In the genomic region with DNA sequence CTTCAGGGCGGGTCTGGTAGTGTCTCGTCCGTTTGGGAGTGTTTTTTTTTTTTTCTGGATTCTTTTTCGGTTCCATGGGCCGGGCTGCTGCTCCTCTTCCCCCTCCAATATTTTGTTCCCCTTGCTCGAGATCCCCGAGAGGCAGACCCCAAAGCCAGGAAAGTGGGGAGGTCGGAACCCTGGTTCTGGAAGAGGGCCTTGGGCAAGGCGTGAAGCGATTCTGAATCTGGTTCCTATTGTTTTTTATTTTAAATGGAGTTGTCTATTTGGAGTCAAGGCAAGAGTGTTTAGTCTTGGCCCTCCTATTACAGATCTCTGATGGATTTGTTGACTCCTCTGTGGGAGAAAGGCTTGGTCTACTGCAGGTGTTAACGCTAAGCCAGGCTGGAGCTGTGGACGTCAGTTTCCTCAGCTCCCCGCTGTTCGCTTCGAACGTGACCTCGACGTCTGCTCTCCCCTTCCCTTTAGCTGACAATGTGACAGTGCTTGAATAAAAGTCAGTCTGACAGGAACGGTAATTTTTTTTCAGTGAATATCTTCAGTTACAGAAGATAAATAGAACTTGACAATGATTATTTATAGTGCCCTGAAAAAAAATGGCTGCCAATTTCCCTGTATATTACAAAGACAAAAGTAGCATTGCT, we compare ENCODE assay signal across 1 cellular context.
A peak's percentile ranks its signal among the peaks of the same experiment; 100 is the strongest.
TF ChIP-seq lines count a peak whose summit lies in the region.

No MANE protein-coding gene starts in this region.

TF ChIP-seq in HepG2, 621 proteins besides CTCF, POLR2A, EP300 and RAD21 (continued from another document and continues in another):
- TF ChIP-seq, protein P1, sequence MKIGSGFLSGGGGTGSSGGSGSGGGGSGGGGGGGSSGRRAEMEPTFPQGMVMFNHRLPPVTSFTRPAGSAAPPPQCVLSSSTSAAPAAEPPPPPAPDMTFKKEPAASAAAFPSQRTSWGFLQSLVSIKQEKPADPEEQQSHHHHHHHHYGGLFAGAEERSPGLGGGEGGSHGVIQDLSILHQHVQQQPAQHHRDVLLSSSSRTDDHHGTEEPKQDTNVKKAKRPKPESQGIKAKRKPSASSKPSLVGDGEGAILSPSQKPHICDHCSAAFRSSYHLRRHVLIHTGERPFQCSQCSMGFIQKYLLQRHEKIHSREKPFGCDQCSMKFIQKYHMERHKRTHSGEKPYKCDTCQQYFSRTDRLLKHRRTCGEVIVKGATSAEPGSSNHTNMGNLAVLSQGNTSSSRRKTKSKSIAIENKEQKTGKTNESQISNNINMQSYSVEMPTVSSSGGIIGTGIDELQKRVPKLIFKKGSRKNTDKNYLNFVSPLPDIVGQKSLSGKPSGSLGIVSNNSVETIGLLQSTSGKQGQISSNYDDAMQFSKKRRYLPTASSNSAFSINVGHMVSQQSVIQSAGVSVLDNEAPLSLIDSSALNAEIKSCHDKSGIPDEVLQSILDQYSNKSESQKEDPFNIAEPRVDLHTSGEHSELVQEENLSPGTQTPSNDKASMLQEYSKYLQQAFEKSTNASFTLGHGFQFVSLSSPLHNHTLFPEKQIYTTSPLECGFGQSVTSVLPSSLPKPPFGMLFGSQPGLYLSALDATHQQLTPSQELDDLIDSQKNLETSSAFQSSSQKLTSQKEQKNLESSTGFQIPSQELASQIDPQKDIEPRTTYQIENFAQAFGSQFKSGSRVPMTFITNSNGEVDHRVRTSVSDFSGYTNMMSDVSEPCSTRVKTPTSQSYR (CRISPR knock-in tag; IDR thresholded peaks at IDR 0.05; ENCODE audit: borderline replicate concordance): no peak
- TF ChIP-seq ZNF510 (CRISPR knock-in tag; IDR thresholded peaks at IDR 0.05; ENCODE audit: low read depth) (peak; percentile 19; the same call in 1 of the 2 replicates), HOXA9 (CRISPR knock-in tag; IDR thresholded peaks at IDR 0.05; ENCODE audit: borderline replicate concordance) (0 out of 2 replicates have a peak, but pooled peaks have one; percentile 71), SOX13 (IDR thresholded peaks at IDR 0.05) (no peak), SOX13 (CRISPR knock-in tag; conservative IDR thresholded peaks at IDR 0.05 in 1 of 2, IDR thresholded peaks at IDR 0.05 in 1 of 2) (0 out of 4 replicates have a peak, but pooled peaks of 1 of the 2 experiments have one; percentile 2), NFYB (CRISPR knock-in tag; IDR thresholded peaks at IDR 0.05) (no peak), WIZ (CRISPR knock-in tag; IDR thresholded peaks at IDR 0.05) (no peak), NFATC3 (CRISPR knock-in tag; IDR thresholded peaks at IDR 0.05) (peak; percentile 10; the same call in 1 of the 2 replicates), KLF16 (CRISPR knock-in tag; IDR thresholded peaks at IDR 0.05) (0 out of 4 replicates have a peak, but pooled peaks of 1 of the 2 experiments have one; percentile 1), PRPF4 (IDR thresholded peaks at IDR 0.05; ENCODE audit: low read depth, low read length, poor library complexity, severe bottlenecking) (no peak), STAT5B (CRISPR knock-in tag; IDR thresholded peaks at IDR 0.05) (0 out of 2 replicates have a peak, but pooled peaks have one; percentile 36), DPF2 (CRISPR knock-in tag; IDR thresholded peaks at IDR 0.05; ENCODE audit: borderline replicate concordance, low read depth) (0 out of 2 replicates have a peak, but pooled peaks have one; percentile 31), THAP11 (CRISPR knock-in tag; IDR thresholded peaks at IDR 0.05) (0 out of 2 replicates have a peak, but pooled peaks have one; percentile 16), ZNF766 (CRISPR knock-in tag; IDR thresholded peaks at IDR 0.05; ENCODE audit: borderline replicate concordance) (peak; percentile 6; the same call in 1 of the 2 replicates), ZNF224 (CRISPR knock-in tag; IDR thresholded peaks at IDR 0.05) (0 out of 2 replicates have a peak, but pooled peaks have one; percentile 57), ZNF441 (CRISPR knock-in tag; IDR thresholded peaks at IDR 0.05; ENCODE audit: borderline replicate concordance) (no peak), ZNF33A (CRISPR knock-in tag; IDR thresholded peaks at IDR 0.05; ENCODE audit: borderline replicate concordance) (no peak), ZNF230 (CRISPR knock-in tag; IDR thresholded peaks at IDR 0.05) (peak; percentile 25), ZNF501 (CRISPR knock-in tag; IDR thresholded peaks at IDR 0.05) (peak; percentile 1; the same call in 1 of the 2 replicates), ZNF101 (CRISPR knock-in tag; IDR thresholded peaks at IDR 0.05; ENCODE audit: borderline replicate concordance, low read depth) (0 out of 2 replicates have a peak, but pooled peaks have one; percentile 69), MED13 (CRISPR knock-in tag; IDR thresholded peaks at IDR 0.05) (no peak; the same call in 1 of the 2 replicates), MZF1 (CRISPR knock-in tag; IDR thresholded peaks at IDR 0.05; ENCODE audit: borderline replicate concordance) (no peak), RFX1 (IDR thresholded peaks at IDR 0.05) (no peak), ATF7 (IDR thresholded peaks at IDR 0.05) (no peak), ATF7 (CRISPR knock-in tag; IDR thresholded peaks at IDR 0.05) (peak; percentile 56; the same call in 1 of the 2 replicates), MEF2D (CRISPR knock-in tag; IDR thresholded peaks at IDR 0.05) (0 out of 2 replicates have a peak, but pooled peaks have one; percentile 68), REL (CRISPR knock-in tag; conservative IDR thresholded peaks at IDR 0.05) (no peak), ZNF619 (CRISPR knock-in tag; IDR thresholded peaks at IDR 0.05) (no peak), ZNF670 (CRISPR knock-in tag; IDR thresholded peaks at IDR 0.05; ENCODE audit: borderline replicate concordance) (peak; percentile 76), HOXD1 (CRISPR knock-in tag; IDR thresholded peaks at IDR 0.05) (no peak), BHLHE40 (IDR thresholded peaks at IDR 0.05; ENCODE audit: low read length) (peak; percentile 57; the same call in 1 of the 2 replicates), SP5 (CRISPR knock-in tag; IDR thresholded peaks at IDR 0.05; ENCODE audit: borderline replicate concordance, low read depth) (no peak), ZNF543 (CRISPR knock-in tag; IDR thresholded peaks at IDR 0.05) (no peak)
- TF ChIP-seq, protein P2, sequence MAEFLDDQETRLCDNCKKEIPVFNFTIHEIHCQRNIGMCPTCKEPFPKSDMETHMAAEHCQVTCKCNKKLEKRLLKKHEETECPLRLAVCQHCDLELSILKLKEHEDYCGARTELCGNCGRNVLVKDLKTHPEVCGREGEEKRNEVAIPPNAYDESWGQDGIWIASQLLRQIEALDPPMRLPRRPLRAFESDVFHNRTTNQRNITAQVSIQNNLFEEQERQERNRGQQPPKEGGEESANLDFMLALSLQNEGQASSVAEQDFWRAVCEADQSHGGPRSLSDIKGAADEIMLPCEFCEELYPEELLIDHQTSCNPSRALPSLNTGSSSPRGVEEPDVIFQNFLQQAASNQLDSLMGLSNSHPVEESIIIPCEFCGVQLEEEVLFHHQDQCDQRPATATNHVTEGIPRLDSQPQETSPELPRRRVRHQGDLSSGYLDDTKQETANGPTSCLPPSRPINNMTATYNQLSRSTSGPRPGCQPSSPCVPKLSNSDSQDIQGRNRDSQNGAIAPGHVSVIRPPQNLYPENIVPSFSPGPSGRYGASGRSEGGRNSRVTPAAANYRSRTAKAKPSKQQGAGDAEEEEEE (CRISPR knock-in tag; IDR thresholded peaks at IDR 0.05; ENCODE audit: borderline replicate concordance): 0 out of 2 replicates have a peak, but pooled peaks have one; percentile 19
- TF ChIP-seq, protein P3, sequence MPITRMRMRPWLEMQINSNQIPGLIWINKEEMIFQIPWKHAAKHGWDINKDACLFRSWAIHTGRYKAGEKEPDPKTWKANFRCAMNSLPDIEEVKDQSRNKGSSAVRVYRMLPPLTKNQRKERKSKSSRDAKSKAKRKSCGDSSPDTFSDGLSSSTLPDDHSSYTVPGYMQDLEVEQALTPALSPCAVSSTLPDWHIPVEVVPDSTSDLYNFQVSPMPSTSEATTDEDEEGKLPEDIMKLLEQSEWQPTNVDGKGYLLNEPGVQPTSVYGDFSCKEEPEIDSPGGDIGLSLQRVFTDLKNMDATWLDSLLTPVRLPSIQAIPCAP (CRISPR knock-in tag; IDR thresholded peaks at IDR 0.05; ENCODE audit: low read depth): 0 out of 2 replicates have a peak, but pooled peaks have one; percentile 50
- TF ChIP-seq, protein P4, sequence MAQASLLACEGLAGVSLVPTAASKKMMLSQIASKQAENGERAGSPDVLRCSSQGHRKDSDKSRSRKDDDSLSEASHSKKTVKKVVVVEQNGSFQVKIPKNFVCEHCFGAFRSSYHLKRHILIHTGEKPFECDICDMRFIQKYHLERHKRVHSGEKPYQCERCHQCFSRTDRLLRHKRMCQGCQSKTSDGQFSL (CRISPR knock-in tag; IDR thresholded peaks at IDR 0.05): peak; percentile 5; the same call in 1 of the 2 replicates
- TF ChIP-seq, protein P5, sequence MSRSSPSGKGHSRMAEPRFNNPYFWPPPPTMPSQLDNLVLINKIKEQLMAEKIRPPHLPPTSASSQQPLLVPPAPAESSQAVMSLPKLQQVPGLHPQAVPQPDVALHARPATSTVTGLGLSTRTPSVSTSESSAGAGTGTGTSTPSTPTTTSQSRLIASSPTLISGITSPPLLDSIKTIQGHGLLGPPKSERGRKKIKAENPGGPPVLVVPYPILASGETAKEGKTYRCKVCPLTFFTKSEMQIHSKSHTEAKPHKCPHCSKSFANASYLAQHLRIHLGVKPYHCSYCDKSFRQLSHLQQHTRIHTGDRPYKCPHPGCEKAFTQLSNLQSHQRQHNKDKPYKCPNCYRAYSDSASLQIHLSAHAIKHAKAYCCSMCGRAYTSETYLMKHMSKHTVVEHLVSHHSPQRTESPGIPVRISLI (CRISPR knock-in tag; IDR thresholded peaks at IDR 0.05; ENCODE audit: borderline replicate concordance): peak; percentile 12; the same call in 1 of the 2 replicates
- TF ChIP-seq, protein P6, sequence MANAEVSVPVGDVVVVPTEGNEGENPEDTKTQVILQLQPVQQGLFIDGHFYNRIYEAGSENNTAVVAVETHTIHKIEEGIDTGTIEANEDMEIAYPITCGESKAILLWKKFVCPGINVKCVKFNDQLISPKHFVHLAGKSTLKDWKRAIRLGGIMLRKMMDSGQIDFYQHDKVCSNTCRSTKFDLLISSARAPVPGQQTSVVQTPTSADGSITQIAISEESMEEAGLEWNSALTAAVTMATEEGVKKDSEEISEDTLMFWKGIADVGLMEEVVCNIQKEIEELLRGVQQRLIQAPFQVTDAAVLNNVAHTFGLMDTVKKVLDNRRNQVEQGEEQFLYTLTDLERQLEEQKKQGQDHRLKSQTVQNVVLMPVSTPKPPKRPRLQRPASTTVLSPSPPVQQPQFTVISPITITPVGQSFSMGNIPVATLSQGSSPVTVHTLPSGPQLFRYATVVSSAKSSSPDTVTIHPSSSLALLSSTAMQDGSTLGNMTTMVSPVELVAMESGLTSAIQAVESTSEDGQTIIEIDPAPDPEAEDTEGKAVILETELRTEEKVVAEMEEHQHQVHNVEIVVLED (CRISPR knock-in tag; IDR thresholded peaks at IDR 0.05; ENCODE audit: borderline replicate concordance): 0 out of 2 replicates have a peak, but pooled peaks have one; percentile 2
- TF ChIP-seq, protein P7, sequence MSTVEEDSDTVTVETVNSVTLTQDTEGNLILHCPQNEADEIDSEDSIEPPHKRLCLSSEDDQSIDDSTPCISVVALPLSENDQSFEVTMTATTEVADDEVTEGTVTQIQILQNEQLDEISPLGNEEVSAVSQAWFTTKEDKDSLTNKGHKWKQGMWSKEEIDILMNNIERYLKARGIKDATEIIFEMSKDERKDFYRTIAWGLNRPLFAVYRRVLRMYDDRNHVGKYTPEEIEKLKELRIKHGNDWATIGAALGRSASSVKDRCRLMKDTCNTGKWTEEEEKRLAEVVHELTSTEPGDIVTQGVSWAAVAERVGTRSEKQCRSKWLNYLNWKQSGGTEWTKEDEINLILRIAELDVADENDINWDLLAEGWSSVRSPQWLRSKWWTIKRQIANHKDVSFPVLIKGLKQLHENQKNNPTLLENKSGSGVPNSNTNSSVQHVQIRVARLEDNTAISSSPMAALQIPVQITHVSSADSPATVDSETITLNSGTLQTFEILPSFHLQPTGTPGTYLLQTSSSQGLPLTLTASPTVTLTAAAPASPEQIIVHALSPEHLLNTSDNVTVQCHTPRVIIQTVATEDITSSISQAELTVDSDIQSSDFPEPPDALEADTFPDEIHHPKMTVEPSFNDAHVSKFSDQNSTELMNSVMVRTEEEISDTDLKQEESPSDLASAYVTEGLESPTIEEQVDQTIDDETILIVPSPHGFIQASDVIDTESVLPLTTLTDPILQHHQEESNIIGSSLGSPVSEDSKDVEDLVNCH (CRISPR knock-in tag; IDR thresholded peaks at IDR 0.05): no peak
- TF ChIP-seq, protein P8, sequence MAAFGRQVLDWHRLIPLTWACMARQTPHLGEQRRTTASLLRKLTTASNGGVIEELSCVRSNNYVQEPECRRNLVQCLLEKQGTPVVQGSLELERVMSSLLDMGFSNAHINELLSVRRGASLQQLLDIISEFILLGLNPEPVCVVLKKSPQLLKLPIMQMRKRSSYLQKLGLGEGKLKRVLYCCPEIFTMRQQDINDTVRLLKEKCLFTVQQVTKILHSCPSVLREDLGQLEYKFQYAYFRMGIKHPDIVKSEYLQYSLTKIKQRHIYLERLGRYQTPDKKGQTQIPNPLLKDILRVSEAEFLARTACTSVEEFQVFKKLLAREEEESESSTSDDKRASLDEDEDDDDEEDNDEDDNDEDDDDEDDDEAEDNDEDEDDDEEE (CRISPR knock-in tag; IDR thresholded peaks at IDR 0.05): peak; percentile 95; the same call in 1 of the 2 replicates
- TF ChIP-seq, protein P9, sequence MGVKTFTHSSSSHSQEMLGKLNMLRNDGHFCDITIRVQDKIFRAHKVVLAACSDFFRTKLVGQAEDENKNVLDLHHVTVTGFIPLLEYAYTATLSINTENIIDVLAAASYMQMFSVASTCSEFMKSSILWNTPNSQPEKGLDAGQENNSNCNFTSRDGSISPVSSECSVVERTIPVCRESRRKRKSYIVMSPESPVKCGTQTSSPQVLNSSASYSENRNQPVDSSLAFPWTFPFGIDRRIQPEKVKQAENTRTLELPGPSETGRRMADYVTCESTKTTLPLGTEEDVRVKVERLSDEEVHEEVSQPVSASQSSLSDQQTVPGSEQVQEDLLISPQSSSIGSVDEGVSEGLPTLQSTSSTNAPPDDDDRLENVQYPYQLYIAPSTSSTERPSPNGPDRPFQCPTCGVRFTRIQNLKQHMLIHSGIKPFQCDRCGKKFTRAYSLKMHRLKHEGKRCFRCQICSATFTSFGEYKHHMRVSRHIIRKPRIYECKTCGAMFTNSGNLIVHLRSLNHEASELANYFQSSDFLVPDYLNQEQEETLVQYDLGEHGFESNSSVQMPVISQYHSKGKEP (CRISPR knock-in tag; IDR thresholded peaks at IDR 0.05): no peak
- TF ChIP-seq, protein P10, sequence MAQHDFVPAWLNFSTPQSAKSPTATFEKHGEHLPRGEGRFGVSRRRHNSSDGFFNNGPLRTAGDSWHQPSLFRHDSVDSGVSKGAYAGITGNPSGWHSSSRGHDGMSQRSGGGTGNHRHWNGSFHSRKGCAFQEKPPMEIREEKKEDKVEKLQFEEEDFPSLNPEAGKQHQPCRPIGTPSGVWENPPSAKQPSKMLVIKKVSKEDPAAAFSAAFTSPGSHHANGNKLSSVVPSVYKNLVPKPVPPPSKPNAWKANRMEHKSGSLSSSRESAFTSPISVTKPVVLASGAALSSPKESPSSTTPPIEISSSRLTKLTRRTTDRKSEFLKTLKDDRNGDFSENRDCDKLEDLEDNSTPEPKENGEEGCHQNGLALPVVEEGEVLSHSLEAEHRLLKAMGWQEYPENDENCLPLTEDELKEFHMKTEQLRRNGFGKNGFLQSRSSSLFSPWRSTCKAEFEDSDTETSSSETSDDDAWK (CRISPR knock-in tag; IDR thresholded peaks at IDR 0.05): no peak
